ENCODE assay signal across 24 cellular contexts in genomic region chr3:58231666-58232065, GRCh38. TPM values are rescaled to one million over a fixed set of nuclear protein-coding genes. Genes with fewer than 3 reads are reported as not detected.
DNase-seq lines count a peak whose midpoint lies in the region; ATAC-seq and TF ChIP-seq lines count a peak whose summit lies in the region.
"Had no signal": no experiment of that assay in that cellular context is flagged by ENCODE, and none has a peak within 500 bp of the region (broad histone marks: within the 10 kb centered on the region; RNA-seq: fewer than 3 reads in every experiment).

No MANE protein-coding gene starts in this region.

- H3K27ac ChIP-seq in A673 (ENCODE audit: low read depth, low read length, poor library complexity, severe bottlenecking) (peak overlapping the region; percentile 98), right lobe of liver (peak overlapping the region; percentile 2 to 84 (median 58)), stomach (no peak overlapping the region)
- H3K27ac ChIP-seq: RWPE1 had no signal

- TSS peak; percentile 90 for BruUV-seq in A673 (replicated peaks; lab: Mats Ljungman, UMichigan)

- H3K36me3 ChIP-seq in A673 (ENCODE audit: insufficient read depth, low read length, poor library complexity, severe bottlenecking) (no peaks in the 10 kb centered on the region), right lobe of liver (no peaks in the 10 kb centered on the region), stomach (no peaks in the 10 kb centered on the region)
- H3K36me3 ChIP-seq: BLaER1 treated with 17β-estradiol and CSF1 and Interleukin-3, amounts not matched to agents 10 nM and 100 nM had no signal

- 33% methylated on average over 2 of the region's 2 CpGs for WGBS in right lobe of liver (ENCODE audit: insufficient coverage, low coverage, low lambda C conversion rate, missing lambda C conversion rate)
- whole genome bisulfite sequencing in stomach, 5 donors: 31 to 50% (median 38%) methylated on average over 2 of the region's 2 CpGs

- TF ChIP-seq CTCF in A673 (conservative IDR thresholded peaks at IDR 0.05; ENCODE audit: low read depth, low read length): no peak
- no peak for TF ChIP-seq CTCF in right lobe of liver (IDR thresholded peaks at IDR 0.05)
- no peak for TF ChIP-seq CTCF in stomach (IDR thresholded peaks at IDR 0.05)
- TF ChIP-seq CTCF in GM20000 (IDR thresholded peaks at IDR 0.05; ENCODE audit: extremely low read depth, missing control alignments): no peak

- H3K27me3 ChIP-seq in A673 (replicated peaks; ENCODE audit: insufficient read depth, low read depth, low read length, poor library complexity) (no peaks in the 10 kb centered on the region), right lobe of liver (no peaks in the 10 kb centered on the region), stomach (no peaks in the 10 kb centered on the region)
- H3K27me3 ChIP-seq: BLaER1 treated with 17β-estradiol and CSF1 and Interleukin-3, amounts not matched to agents 10 nM and 100 nM had no signal

- POLR2A ChIA-PET in A673 (lab: Charles Lee; ENCODE audit: low non-redundant PET): no interaction called here

- CTCF ChIA-PET in A673 (lab: Charles Lee): no interaction called here

- TF ChIP-seq EP300 in stomach (IDR thresholded peaks at IDR 0.05): no peak

- H3K4me3 ChIP-seq in A673 (ENCODE audit: low read depth, low read length, poor library complexity, severe bottlenecking) (no peak overlapping the region), right lobe of liver (no peak overlapping the region), stomach (no peak overlapping the region)
- H3K4me3 ChIP-seq: BLaER1 treated with 17β-estradiol and CSF1 and Interleukin-3, amounts not matched to agents 10 nM and 100 nM; GM12878 had no signal

- H3K9me3 ChIP-seq in A673 (ENCODE audit: low read depth, low read length, poor library complexity, severe bottlenecking) (no peaks in the 10 kb centered on the region), right lobe of liver (no peaks in the 10 kb centered on the region), stomach (no peaks in the 10 kb centered on the region)
- H3K9me3 ChIP-seq: BLaER1 treated with 17β-estradiol and CSF1 and Interleukin-3, amounts not matched to agents 10 nM and 100 nM had no signal

- TF ChIP-seq POLR2A in right lobe of liver (IDR thresholded peaks at IDR 0.05) (no peak), stomach (IDR thresholded peaks at IDR 0.05) (no peak)

- H3K4me1 ChIP-seq in A673 (ENCODE audit: insufficient read depth, low read length, poor library complexity, severe bottlenecking) (peaks cover 55% of the 10 kb centered on the region), right lobe of liver (peaks cover 0 to 9% (median 0%) of the 10 kb centered on the region in 4 donors), stomach (peaks cover 0 to 4% (median 4%) of the 10 kb centered on the region in 4 donors)

- intact Hi-C loops in A673 (cut with micrococcal nuclease; ENCODE audit: unreplicated experiment) (no loop called here), right lobe of liver (cut with DNase I) (no loop called here), stomach (cut with DNase I; ENCODE audit: low total_unique reads) (loop anchor here (10.0 kb wide), 1 partner anchor 63 kb away; no protein-coding TSS in a partner anchor)

- ATAC-seq in right lobe of liver: no peak
- ATAC-seq: HCT116 had no signal

- DNase-seq in A673 (ENCODE audit: low spot score) (peak; percentile 67), HCEC 1CT (peak; percentile 10), NCI-H69 (lab: John Stamatoyannopoulos, UW) (peak; percentile 22), right lobe of liver (no peak), stomach (no peak), NCI-H774 (lab: John Stamatoyannopoulos, UW) (no peak), GM20000 (ENCODE audit: low spot score) (no peak)
- no peak for DNase-seq in stimulated activated naive CD4-positive, alpha-beta T cell treated with Interleukin-2 at 50 U/mL for 16 hours (lab: John Stamatoyannopoulos, UW)
- DNase-seq: CD4-positive, alpha-beta T cell; GDM1; Karpas-422; NCI-H1092; NCI-H1417 treated with DMSO at 0.1 percent for 48 hours; NCI-H187 treated with DMSO at 0.1 percent for 48 hours; NCI-H526; SHP77 had no signal

RNA-seq across cellular contexts. Expression of gene ABHD6, which starts 5.9 kb away (rescaled TPM):
- 154 and 155 TPM in 2 replicates for total RNA-seq in A673 (2021)
- total RNA-seq in right lobe of liver: 10 to 100 TPM; 24.6 to 64.3 (median 52.6) TPM
- total RNA-seq in stomach: 10 to 100 TPM in 3 of 5 donors, 1 to 10 TPM in 2; 5.8 to 22.8 (median 12.2) TPM
- 1 to 10 TPM; 4.3 to 6.2 (median 4.6) TPM for polyA plus RNA-seq in stomach

RNA-seq across cellular contexts. Expression of gene DNASE1L3, which starts 20.9 kb away (rescaled TPM):
- not detected in 2 replicates for total RNA-seq in A673 (2021)
- 100 to 1,000 TPM in 1 of 6 experiments, 10 to 100 TPM in 5; 32.9 to 134 (median 61.0) TPM for total RNA-seq in right lobe of liver
- total RNA-seq in stomach: 10 to 100 TPM in 1 of 5 donors, 1 to 10 TPM in 1, under 1 TPM in 1, not detected in 2; 0.43 to 10.4 (median 5.1) TPM
- 1 to 10 TPM in 2 of 3 donors, under 1 TPM in 1; 0.44 to 4.4 (median 1.8) TPM for polyA plus RNA-seq in stomach
- total RNA-seq: A172, H1, HT-29 had no signal
- polyA plus RNA-seq: AG04450, H1 had no signal

Comparison
In these comparisons a context has a peak if more than half of its experiments do, and no peak if none do; other contexts are left out.
1. DNase-seq: peak in A673 (single experiment), HCEC 1CT (single experiment) and NCI-H69 (single experiment); none in right lobe of liver (0 of 3), stimulated activated naive CD4-positive, alpha-beta T cell treated with Interleukin-2 at 50 U/mL for 16 hours (single experiment), stomach (single experiment), NCI-H774 (single experiment) and GM20000 (single experiment).
2. H3K27ac ChIP-seq: peak in A673 (single experiment) and right lobe of liver (3 of 3); none in stomach (0 of 5).